ENCODE assay signal across 22 cellular contexts in the genomic region with DNA sequence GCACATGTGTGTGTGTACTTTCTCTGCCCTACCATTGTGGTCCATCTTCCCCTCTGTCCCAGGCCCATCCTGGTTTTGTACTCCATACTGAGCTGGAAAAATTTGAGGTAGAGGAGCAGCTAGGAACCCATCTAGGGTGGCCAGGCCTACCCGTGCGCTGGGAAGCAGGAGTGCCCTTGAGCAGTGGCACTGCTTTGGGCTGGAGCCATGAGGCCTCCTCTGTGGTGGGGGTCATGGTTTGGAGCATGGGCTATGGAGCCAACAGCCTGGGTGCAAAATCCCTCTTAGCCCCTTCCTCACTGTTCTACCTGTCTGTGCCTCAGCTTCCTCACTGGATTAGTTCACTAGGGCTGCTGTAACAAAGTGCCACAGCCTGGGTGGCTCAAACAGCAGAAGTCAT. TPM values are rescaled to one million over a fixed set of nuclear protein-coding genes. Genes with fewer than 3 reads are reported as not detected.
DNase-seq lines count a peak whose midpoint lies in the region; ATAC-seq and TF ChIP-seq lines count a peak whose summit lies in the region.
"Had no signal": no experiment of that assay in that cellular context is flagged by ENCODE, and none has a peak within 500 bp of the region (broad histone marks: within the 10 kb centered on the region; RNA-seq: fewer than 3 reads in every experiment).

No MANE protein-coding gene starts in this region.

- no peak overlapping the region for H2AFZ ChIP-seq in IMR-90 (replicated peaks; ENCODE audit: low read length, poor library complexity)
- no peak overlapping the region for H2AFZ ChIP-seq in trophoblast cell (ENCODE audit: insufficient read depth, low read length, poor library complexity)

- H2BK12ac ChIP-seq in trophoblast cell (ENCODE audit: low read length) = peak overlapping the region; percentile 19

- ATAC-seq in IMR-90 (ENCODE audit: low read depth) (no peak), thoracic aorta (ENCODE audit: insufficient number of reproducible peaks, low FRiP score, low read depth) (no peak)
- ATAC-seq: PC-3 had no signal

- TF ChIP-seq CTCF in IMR-90 (conservative IDR thresholded peaks at IDR 0.05; ENCODE audit: low read depth, low read length) = no peak
- no peak for TF ChIP-seq CTCF in esophagus muscularis mucosa (IDR thresholded peaks at IDR 0.05)
- no peak for TF ChIP-seq CTCF in thoracic aorta (IDR thresholded peaks at IDR 0.05)

- H3K36me3 ChIP-seq in IMR-90 (ENCODE audit: control insufficient read depth, insufficient read depth, low read length) (no peaks in the 10 kb centered on the region), esophagus muscularis mucosa (no peaks in the 10 kb centered on the region), trophoblast cell (ENCODE audit: control insufficient read depth in 1 of 2, insufficient read depth in 2 of 2, low read length in 2 of 2) (no peaks in the 10 kb centered on the region), thoracic aorta (no peaks in the 10 kb centered on the region)
- H3K36me3 ChIP-seq: BLaER1, SJSA1 had no signal

- no peak for TF ChIP-seq POLR2A in IMR-90 (IDR thresholded peaks at IDR 0.05; ENCODE audit: low read depth, low read length)
- TF ChIP-seq POLR2A in esophagus muscularis mucosa (IDR thresholded peaks at IDR 0.05; ENCODE audit: low read depth) = no peak

- no TSS peak for BruUV-seq in IMR-90 (replicated peaks; lab: Mats Ljungman, UMichigan)

- H3K27me3 ChIP-seq in IMR-90 (ENCODE audit: control insufficient read depth, insufficient read depth, low read length) (no peaks in the 10 kb centered on the region), esophagus muscularis mucosa (no peaks in the 10 kb centered on the region), trophoblast cell (ENCODE audit: insufficient read depth, low read length) (no peaks in the 10 kb centered on the region), thoracic aorta (replicated peaks; ENCODE audit: insufficient read depth) (no peaks in the 10 kb centered on the region)
- H3K27me3 ChIP-seq: BLaER1, SJSA1 had no signal

- no peak overlapping the region for H2BK20ac ChIP-seq in IMR-90 (ENCODE audit: low read depth, low read length)

- H3K79me1 ChIP-seq in IMR-90 (ENCODE audit: low read depth in 1 of 2, low read length in 2 of 2) = no peaks in the 10 kb centered on the region
- H3K79me1 ChIP-seq in trophoblast cell (ENCODE audit: low read length) = peaks cover 25% of the 10 kb centered on the region

- TF ChIP-seq RAD21 in IMR-90 (IDR thresholded peaks at IDR 0.05; ENCODE audit: low read length) = no peak

- no peak overlapping the region for H4K12ac ChIP-seq in trophoblast cell (ENCODE audit: low read depth, low read length)

- H2AK9ac ChIP-seq in IMR-90 (replicated peaks; ENCODE audit: low read depth, low read length, poor library complexity) = no peak overlapping the region

- intact Hi-C loops in IMR-90 (cut with micrococcal nuclease) = no loop called here
- intact Hi-C loops in esophagus muscularis mucosa (cut with DNase I) = no loop called here

- DNase-seq in IMR-90 (no peak), esophagus muscularis mucosa (ENCODE audit: extremely low spot score) (no peak), trophoblast cell (no peak), thoracic aorta (ENCODE audit: low spot score) (no peak), SHP77 treated with DMSO at 0.1 percent for 48 hours (lab: John Stamatoyannopoulos, UW) (no peak), hippocampal formation (lab: John Stamatoyannopoulos, UW) (no peak)
- no peak for DNase-seq in activated CD4-positive, alpha-beta T cell treated with anti-CD3 and anti-CD28 coated beads for 4 hours
- DNase-seq: CD4-positive, CD25-positive, alpha-beta regulatory T cell; DMS153; DND-41; KBM-7; MV-4-11; NCI-H1105; NCI-H146; NCI-H1930; NCI-H446 treated with DMSO at 0.1 percent for 48 hours; NCI-H526; NCI-H82; NK-92 treated with Interleukin-12 subunit alpha and Interleukin-12 subunit beta, amount 100 ng/mL, for 24 hours; PC-3 had no signal

- H3K56ac ChIP-seq in IMR-90 (ENCODE audit: extremely low read depth, insufficient read depth, low read length) = no peak overlapping the region

- CTCF ChIA-PET in IMR-90 (lab: Yijun Ruan, JAX) = no interaction called here

- H2BK120ac ChIP-seq in IMR-90 (ENCODE audit: low read depth, low read length) = no peak overlapping the region; the same call in 1 of the 2 replicates
- H2BK120ac ChIP-seq in trophoblast cell (ENCODE audit: insufficient read depth, low read length, poor library complexity) = peak overlapping the region; percentile 19

- in situ Hi-C loops in IMR-90 (cut with MboI; ENCODE audit: low sequenced_read_pairs) = no loop called here

- H3K4me3 ChIP-seq in IMR-90 (ENCODE audit: insufficient read depth, low read depth, low read length) (no peak overlapping the region), esophagus muscularis mucosa (no peak overlapping the region), trophoblast cell (ENCODE audit: low read depth, low read length) (no peak overlapping the region), thoracic aorta (no peak overlapping the region)
- H3K4me3 ChIP-seq: BLaER1, SJSA1 had no signal

- H3K14ac ChIP-seq in IMR-90 (replicated peaks; ENCODE audit: low read depth, low read length) = no peak overlapping the region
- H3K14ac ChIP-seq in trophoblast cell (ENCODE audit: low read length) = peak overlapping the region; percentile 12

- POLR2A ChIA-PET in IMR-90 (lab: Charles Lee; ENCODE audit: unreplicated experiment) = no interaction called here

- no peak overlapping the region for H4K5ac ChIP-seq in IMR-90 (ENCODE audit: low read depth, low read length)

- H3K4me1 ChIP-seq in IMR-90 (ENCODE audit: control insufficient read depth, insufficient read depth, low read length) = peaks cover 7% of the 10 kb centered on the region
- H3K4me1 ChIP-seq in esophagus muscularis mucosa = peaks cover 6 to 56% (median 39%) of the 10 kb centered on the region in 4 donors
- H3K4me1 ChIP-seq in trophoblast cell (ENCODE audit: control insufficient read depth in 1 of 2, insufficient read depth in 2 of 2, low read length in 2 of 2) = peaks cover 13 to 28% of the 10 kb centered on the region in 2 experiments
- peaks cover 6 to 57% of the 10 kb centered on the region in 2 donors for H3K4me1 ChIP-seq in thoracic aorta (ENCODE audit: control insufficient read depth in 1 of 2, low read depth in 2 of 2)
- H3K4me1 ChIP-seq: BLaER1, SJSA1 had no signal

- H4K8ac ChIP-seq in IMR-90 (ENCODE audit: low read depth in 2 of 2, low read length in 2 of 2) (peak overlapping the region in 1 of 2 experiments; percentile 5; a peak in 1 of 4 replicates), trophoblast cell (ENCODE audit: low read depth, low read length) (no peak overlapping the region)

- H2BK5ac ChIP-seq in IMR-90 (ENCODE audit: low read depth, low read length, poor library complexity, severe bottlenecking) (no peak overlapping the region), trophoblast cell (ENCODE audit: low read depth, low read length, poor library complexity) (no peak overlapping the region)

- WGBS in IMR-90 (ENCODE audit: extremely low coverage in 2 of 2, insufficient read length in 1 of 2), 2 experiments = no CpG with 5 or more reads among the region's 2 CpGs
- 83% methylated on average over 2 of the region's 2 CpGs for WGBS in esophagus muscularis mucosa
- no CpG with 5 or more reads among the region's 2 CpGs for WGBS in trophoblast cell (ENCODE audit: extremely low coverage, insufficient coverage, insufficient read length)

- H2AK5ac ChIP-seq in IMR-90 (ENCODE audit: low read depth, low read length) (peak overlapping the region; percentile 80; the same call in 1 of the 2 replicates), trophoblast cell (ENCODE audit: low read length) (peak overlapping the region; percentile 72)

- H3K9ac ChIP-seq in IMR-90 (ENCODE audit: low read depth, low read length) = no peak overlapping the region
- no peak overlapping the region for H3K9ac ChIP-seq in trophoblast cell (ENCODE audit: low read length)
- H3K9ac ChIP-seq: BLaER1 had no signal

- no peaks in the 10 kb centered on the region for H4K20me1 ChIP-seq in IMR-90 (ENCODE audit: insufficient read depth, low read length)
- H4K20me1 ChIP-seq: BLaER1 had no signal

- no peak overlapping the region for H4K91ac ChIP-seq in IMR-90 (ENCODE audit: insufficient read depth, low read depth, low read length)
- H4K91ac ChIP-seq in trophoblast cell (ENCODE audit: low read depth, low read length) = peak overlapping the region; percentile 84

- no peak overlapping the region for H2BK15ac ChIP-seq in IMR-90 (ENCODE audit: low read depth, low read length)

- peaks cover 5% of the 10 kb centered on the region for H3K9me1 ChIP-seq in IMR-90 (ENCODE audit: insufficient read depth, low read length)

- H3K18ac ChIP-seq in IMR-90 (ENCODE audit: low read depth, low read length) (no peak overlapping the region), trophoblast cell (ENCODE audit: low read length) (no peak overlapping the region)

- dilution Hi-C loops in IMR-90 (cut with HindIII; ENCODE audit: low sequenced_read_pairs, unreplicated experiment) = no loop called here

- H3K23ac ChIP-seq in IMR-90 (ENCODE audit: low read depth, low read length) (no peak overlapping the region), trophoblast cell (ENCODE audit: low read length) (no peak overlapping the region)

- no peak for TF ChIP-seq EP300 in esophagus muscularis mucosa (IDR thresholded peaks at IDR 0.05)

- H3K27ac ChIP-seq in IMR-90 (ENCODE audit: insufficient read depth, low read length) = no peak overlapping the region
- peak overlapping the region in 3 of 4 donors; percentile 14 to 50 (median 50) for H3K27ac ChIP-seq in esophagus muscularis mucosa (replicated peaks in 1 of 4)
- H3K27ac ChIP-seq in trophoblast cell (ENCODE audit: low read depth, low read length) = peak overlapping the region; percentile 21
- H3K27ac ChIP-seq in thoracic aorta = peak overlapping the region; percentile 61 to 70
- H3K27ac ChIP-seq: BLaER1, SJSA1 had no signal

- H3K79me2 ChIP-seq in trophoblast cell (ENCODE audit: control insufficient read depth, insufficient read depth, low read length, poor library complexity) = no peaks in the 10 kb centered on the region

- H3K4me2 ChIP-seq in IMR-90 (ENCODE audit: low read depth, low read length) = no peak overlapping the region
- no peak overlapping the region for H3K4me2 ChIP-seq in trophoblast cell (ENCODE audit: low read length)
- H3K4me2 ChIP-seq: BLaER1 had no signal

- H3K9me3 ChIP-seq in IMR-90 (ENCODE audit: control insufficient read depth, insufficient read depth, low read length) = no peaks in the 10 kb centered on the region
- no peaks in the 10 kb centered on the region for H3K9me3 ChIP-seq in esophagus muscularis mucosa
- no peaks in the 10 kb centered on the region for H3K9me3 ChIP-seq in trophoblast cell (ENCODE audit: insufficient read depth, low read depth, low read length)
- no peaks in the 10 kb centered on the region for H3K9me3 ChIP-seq in thoracic aorta
- H3K9me3 ChIP-seq: BLaER1, SJSA1 had no signal

- H3K4ac ChIP-seq in IMR-90 (ENCODE audit: low read depth, low read length) = no peak overlapping the region; the same call in 1 of the 2 replicates
- H3K4ac ChIP-seq in trophoblast cell (ENCODE audit: low read depth, low read length) = no peak overlapping the region

RNA-seq across cellular contexts. Expression of gene ALG8, which starts 21.9 kb away (rescaled TPM):
- total RNA-seq in IMR-90 (2012; rRNA removed) = 27.8 and 53.0 TPM in 2 replicates
- polyA plus RNA-seq in IMR-90 (2012; rRNA removed) = 28.2 and 31.8 TPM in 2 replicates
- polyA plus RNA-seq in IMR-90 (2012; cell fraction: cytosol; rRNA removed) = 14.0 and 21.5 TPM in 2 replicates
- polyA plus RNA-seq in IMR-90 (2012; cell fraction: nucleus; rRNA removed; ENCODE audit: low replicate concordance) = 10.9 and 36.2 TPM in 2 replicates
- total RNA-seq in esophagus muscularis mucosa = 10 to 100 TPM; 11.2 to 21.6 (median 15.7) TPM
- polyA plus RNA-seq in trophoblast cell (2013) = 76.1 and 82.0 TPM in 2 replicates
- 10 to 100 TPM; 19.5 to 26.3 TPM for total RNA-seq in thoracic aorta

RNA-seq across cellular contexts. Expression of gene KCTD21, which starts 27.1 kb away (rescaled TPM):
- total RNA-seq in IMR-90 (2012; rRNA removed) (12.2 and 12.5 TPM in 2 replicates), esophagus muscularis mucosa (10 to 100 TPM in 2 of 4 donors, 1 to 10 TPM in 2; 6.6 to 21.0 (median 12.1) TPM), thoracic aorta (10 to 100 TPM in 1 of 2 donors, 1 to 10 TPM in 1; 9.1 to 13.7 TPM)
- 12.2 TPM in 2 replicates for polyA plus RNA-seq in IMR-90 (2012; rRNA removed)
- polyA plus RNA-seq in IMR-90 (2012; cell fraction: cytosol; rRNA removed) = 7.1 and 14.7 TPM in 2 replicates
- polyA plus RNA-seq in IMR-90 (2012; cell fraction: nucleus; rRNA removed; ENCODE audit: low replicate concordance) = 7.7 and 13.5 TPM in 2 replicates
- polyA plus RNA-seq in trophoblast cell (2013) = 14.9 and 15.5 TPM in 2 replicates

RNA-seq across cellular contexts. Expression of gene USP35, which starts 27.4 kb away (rescaled TPM):
- total RNA-seq in IMR-90 (2012; rRNA removed) (2.2 and 2.7 TPM in 2 replicates), esophagus muscularis mucosa (10 to 100 TPM in 2 of 4 donors, 1 to 10 TPM in 2; 5.8 to 15.4 (median 11.3) TPM), thoracic aorta (10 to 100 TPM; 38.8 to 44.1 TPM)
- 10.4 and 11.3 TPM in 2 replicates for polyA plus RNA-seq in IMR-90 (2012; rRNA removed)
- polyA plus RNA-seq in IMR-90 (2012; cell fraction: cytosol; rRNA removed) = 6.7 and 7.5 TPM in 2 replicates
- 34.8 and 58.2 TPM in 2 replicates for polyA plus RNA-seq in IMR-90 (2012; cell fraction: nucleus; rRNA removed; ENCODE audit: low replicate concordance)
- polyA plus RNA-seq in trophoblast cell (2013) = 19.3 and 20.2 TPM in 2 replicates
